17 cellular contexts compared by ENCODE assay signal in the genomic region with DNA sequence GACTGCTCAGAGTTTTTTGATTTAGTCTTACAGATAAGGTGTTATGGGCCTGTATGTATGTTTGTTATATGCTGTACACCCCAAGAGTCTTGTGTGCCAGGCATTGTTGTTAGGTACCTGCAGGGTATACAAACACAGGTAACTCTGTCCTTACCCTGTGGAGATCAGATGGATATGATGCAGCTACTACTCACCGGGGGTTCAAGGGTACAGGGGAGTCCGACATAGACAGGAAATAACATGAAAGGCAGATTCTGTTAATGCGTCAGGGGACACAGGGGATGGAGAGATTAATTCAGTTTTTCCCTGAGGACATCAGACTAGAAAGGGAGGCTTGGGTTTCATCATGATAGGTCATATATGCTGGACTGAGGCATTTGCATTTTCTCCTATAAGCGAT. TPM values are rescaled to one million over a fixed set of nuclear protein-coding genes. Genes with fewer than 3 reads are reported as not detected.
DNase-seq lines count a peak whose midpoint lies in the region; ATAC-seq and TF ChIP-seq lines count a peak whose summit lies in the region.
"Had no signal": no experiment of that assay in that cellular context is flagged by ENCODE, and none has a peak within 500 bp of the region (broad histone marks: within the 10 kb centered on the region; RNA-seq: fewer than 3 reads in every experiment).

No MANE protein-coding gene starts in this region.

- H3K9me3 ChIP-seq in T-helper 17 cell (ENCODE audit: control insufficient read depth, low read length, poor library complexity, severe bottlenecking) = no peaks in the 10 kb centered on the region
- H3K9me3 ChIP-seq in upper lobe of right lung = no peaks in the 10 kb centered on the region
- H3K9me3 ChIP-seq: A549 had no signal

- H3K27ac Mint-ChIP-seq in activated T-cell treated with anti-CD3 and anti-CD28 coated beads, Interleukin-2, amount 50 U/mL, for 24 hours = peak overlapping the region; percentile 90
- H3K27ac Mint-ChIP-seq in T-helper 17 cell (peak overlapping the region; percentile 92), chondrocyte (ENCODE audit: unreplicated experiment) (peak overlapping the region; percentile 28)
- peak overlapping the region; percentile 53 for H3K27ac Mint-ChIP-seq in stimulated activated effector memory CD8-positive, alpha-beta T cell treated with anti-CD3 and anti-CD28 coated beads, Interleukin-12 subunit alpha, Interleukin-12 subunit beta, amount 100 ng/mL, for 72 hours

- no peak overlapping the region for H3K4me3 ChIP-seq in upper lobe of right lung
- H3K4me3 ChIP-seq: A549 had no signal

- peaks cover 16% of the 10 kb centered on the region for H3K4me1 ChIP-seq in upper lobe of right lung

- peak; percentile 57 for ATAC-seq in T-helper 17 cell
- peak; percentile 25 for ATAC-seq in stimulated activated effector memory CD8-positive, alpha-beta T cell treated with anti-CD3 and anti-CD28 coated beads, Interleukin-12 subunit alpha, Interleukin-12 subunit beta, amount 100 ng/mL, for 72 hours
- no peak for ATAC-seq in upper lobe of right lung
- no peak for ATAC-seq in HG02571 (IDR thresholded peaks at IDR 0.05; ENCODE audit: unreplicated experiment)

- peaks cover 63% of the 10 kb centered on the region for H3K4me1 Mint-ChIP-seq in activated T-cell treated with anti-CD3 and anti-CD28 coated beads, Interleukin-2, amount 50 U/mL, for 24 hours (ENCODE audit: low read depth)
- H3K4me1 Mint-ChIP-seq in T-helper 17 cell (peaks cover 40% of the 10 kb centered on the region), chondrocyte (ENCODE audit: low read depth) (peaks cover 10% of the 10 kb centered on the region)
- H3K4me1 Mint-ChIP-seq in stimulated activated effector memory CD8-positive, alpha-beta T cell treated with anti-CD3 and anti-CD28 coated beads, Interleukin-12 subunit alpha, Interleukin-12 subunit beta, amount 100 ng/mL, for 72 hours = peaks cover 39% of the 10 kb centered on the region

- H3K36me3 Mint-ChIP-seq in activated T-cell treated with anti-CD3 and anti-CD28 coated beads, Interleukin-2, amount 50 U/mL, for 24 hours (ENCODE audit: low read depth) = peaks cover 25% of the 10 kb centered on the region
- H3K36me3 Mint-ChIP-seq in T-helper 17 cell (ENCODE audit: low read depth) (no peaks in the 10 kb centered on the region), chondrocyte (ENCODE audit: low read depth) (peaks cover 7% of the 10 kb centered on the region)
- H3K36me3 Mint-ChIP-seq in stimulated activated effector memory CD8-positive, alpha-beta T cell treated with anti-CD3 and anti-CD28 coated beads, Interleukin-12 subunit alpha, Interleukin-12 subunit beta, amount 100 ng/mL, for 72 hours = peaks cover 22% of the 10 kb centered on the region

- H3K27me3 ChIP-seq in upper lobe of right lung = no peaks in the 10 kb centered on the region

- DNase-seq in activated T-cell treated with anti-CD3 and anti-CD28 coated beads, Interleukin-2, amount 50 U/mL, for 24 hours = no peak
- no peak for DNase-seq in activated T-cell treated with anti-CD3 and anti-CD28 coated beads, Interleukin-2, amount 50 U/mL, for 48 hours
- no peak for DNase-seq in T-helper 17 cell
- no peak for DNase-seq in chondrocyte (ENCODE audit: low spot score)
- no peak for DNase-seq in stimulated activated effector memory CD8-positive, alpha-beta T cell treated with anti-CD3 and anti-CD28 coated beads, Interleukin-12 subunit alpha, Interleukin-12 subunit beta, amount 100 ng/mL, for 72 hours (ENCODE audit: low spot score in 2 of 2)
- DNase-seq in upper lobe of right lung = no peak
- DNase-seq in HuH-7.5 (ENCODE audit: low spot score) = no peak
- DNase-seq: activated CD4-positive, alpha-beta T cell treated with anti-CD3 and anti-CD28 coated beads, Interleukin-2, amount 50 U/mL, for 48 hours; activated gamma-delta T cell treated with Interleukin-2 at 50 U/mL for 16 hours; Calu3; KBM-7; NCI-H1105 treated with DMSO at 0.1 percent for 48 hours; NK-92 treated with Interleukin-12 subunit alpha and Interleukin-12 subunit beta, amount 100 ng/mL, for 24 hours; T-helper 9 cell had no signal

- no peaks in the 10 kb centered on the region for H3K27me3 Mint-ChIP-seq in activated T-cell treated with anti-CD3 and anti-CD28 coated beads, Interleukin-2, amount 50 U/mL, for 24 hours
- H3K27me3 Mint-ChIP-seq in T-helper 17 cell (no peaks in the 10 kb centered on the region), chondrocyte (ENCODE audit: low read depth) (no peaks in the 10 kb centered on the region)

- no peak overlapping the region for H3K4me3 Mint-ChIP-seq in activated T-cell treated with anti-CD3 and anti-CD28 coated beads, Interleukin-2, amount 50 U/mL, for 24 hours
- H3K4me3 Mint-ChIP-seq in T-helper 17 cell (no peak overlapping the region), chondrocyte (ENCODE audit: unreplicated experiment) (no peak overlapping the region)
- H3K4me3 Mint-ChIP-seq in stimulated activated effector memory CD8-positive, alpha-beta T cell treated with anti-CD3 and anti-CD28 coated beads, Interleukin-12 subunit alpha, Interleukin-12 subunit beta, amount 100 ng/mL, for 72 hours = no peak overlapping the region

- H3K27ac ChIP-seq in upper lobe of right lung = no peak overlapping the region
- H3K27ac ChIP-seq: A549, parathyroid adenoma had no signal

- intact Hi-C loops in upper lobe of right lung (cut with DNase I) = no loop called here

- no peaks in the 10 kb centered on the region for H3K36me3 ChIP-seq in upper lobe of right lung

- TF ChIP-seq CTCF in chondrocyte (IDR thresholded peaks at IDR 0.05) (no peak), upper lobe of right lung (IDR thresholded peaks at IDR 0.05) (no peak)

- no peaks in the 10 kb centered on the region for H3K9me3 Mint-ChIP-seq in activated T-cell treated with anti-CD3 and anti-CD28 coated beads, Interleukin-2, amount 50 U/mL, for 24 hours
- no peaks in the 10 kb centered on the region for H3K9me3 Mint-ChIP-seq in chondrocyte (ENCODE audit: low read depth)
- H3K9me3 Mint-ChIP-seq in stimulated activated effector memory CD8-positive, alpha-beta T cell treated with anti-CD3 and anti-CD28 coated beads, Interleukin-12 subunit alpha, Interleukin-12 subunit beta, amount 100 ng/mL, for 72 hours = no peaks in the 10 kb centered on the region

RNA-seq across cellular contexts. Expression of a gene that starts 31.3 kb away (rescaled TPM):
- total RNA-seq in T-helper 17 cell (10 to 100 TPM; 31.4 to 40.7 TPM), chondrocyte (46.0 to 53.2 TPM (median 48.4 TPM) in 3 replicates), upper lobe of right lung (78.0 TPM)

RNA-seq across cellular contexts. Expression of a gene that starts 31.6 kb away (rescaled TPM):
- total RNA-seq in T-helper 17 cell (1 to 10 TPM; 6.9 to 8.3 TPM), chondrocyte (13.0 to 18.6 TPM (median 13.7 TPM) in 3 replicates), upper lobe of right lung (18.9 TPM)

Comparison
In these comparisons a context has a peak if more than half of its experiments do, and no peak if none do; other contexts are left out.
1. H3K27ac Mint-ChIP-seq: peak in every context shown above with its lines; median percentile 92 in T-helper 17 cell; 90 in activated T-cell treated with anti-CD3 and anti-CD28 coated beads, Interleukin-2, amount 50 U/mL, for 24 hours; 53 in stimulated activated effector memory CD8-positive, alpha-beta T cell treated with anti-CD3 and anti-CD28 coated beads, Interleukin-12 subunit alpha, Interleukin-12 subunit beta, amount 100 ng/mL, for 72 hours; 28 in chondrocyte.
2. ATAC-seq: peak in T-helper 17 cell (single experiment) and stimulated activated effector memory CD8-positive, alpha-beta T cell treated with anti-CD3 and anti-CD28 coated beads, Interleukin-12 subunit alpha, Interleukin-12 subunit beta, amount 100 ng/mL, for 72 hours (single experiment); none in upper lobe of right lung (single experiment) and HG02571 (single experiment).